16 cellular contexts compared by ENCODE assay signal in genomic region chr15:41482070-41482469, GRCh38. TPM values are rescaled to one million over a fixed set of nuclear protein-coding genes. Genes with fewer than 3 reads are reported as not detected.
DNase-seq lines count a peak whose midpoint lies in the region; ATAC-seq, FAIRE-seq and TF ChIP-seq lines count a peak whose summit lies in the region.
"Had no signal": no experiment of that assay in that cellular context is flagged by ENCODE, and none has a peak within 500 bp of the region (broad histone marks: within the 10 kb centered on the region; RNA-seq: fewer than 3 reads in every experiment).

No MANE protein-coding gene starts in this region.

- intact Hi-C loops in mucosa of descending colon (cut with DNase I, micrococcal nuclease), result no loop called here

- H3K9me2 ChIP-seq in MM.1S (replicated peaks; ENCODE audit: insufficient read depth, low read length), result no peaks in the 10 kb centered on the region

- H3K27ac Mint-ChIP-seq in mesothelial cell of epicardium, result no peak overlapping the region
- no peak overlapping the region for H3K27ac Mint-ChIP-seq in activated T-cell treated with anti-CD3 and anti-CD28 coated beads, Interleukin-2, amount 50 U/mL, for 72 hours
- H3K27ac Mint-ChIP-seq: CD4-positive, CD25-positive, alpha-beta regulatory T cell; H9 had no signal

- H3K4me1 ChIP-seq in MM.1S (ENCODE audit: low read length), result peaks cover 19% of the 10 kb centered on the region
- H3K4me1 ChIP-seq in duodenal mucosa (ENCODE audit: control insufficient read depth in 1 of 2, insufficient read depth in 2 of 2, low read length in 2 of 2), result peaks cover 23 to 26% of the 10 kb centered on the region in 2 donors
- H3K4me1 ChIP-seq in mucosa of descending colon (ENCODE audit: low read depth), result peaks cover 14% of the 10 kb centered on the region
- peaks cover 0 to 5% of the 10 kb centered on the region in 2 donors for H3K4me1 ChIP-seq in small intestine (ENCODE audit: control insufficient read depth in 2 of 2, insufficient read depth in 1 of 2, low read depth in 1 of 2, low read length in 1 of 2)

- no peaks in the 10 kb centered on the region for H3K79me2 ChIP-seq in MM.1S (ENCODE audit: low read length)

- H4K20me1 ChIP-seq in MM.1S (ENCODE audit: insufficient read depth, low read length), result no peaks in the 10 kb centered on the region; the same call in 1 of the 2 replicates

- ATAC-seq in mucosa of descending colon, result peak; percentile 70
- no peak for ATAC-seq in activated T-cell treated with anti-CD3 and anti-CD28 coated beads, Interleukin-2, amount 50 U/mL, for 72 hours (replicated peaks in 1 of 2)

- peaks cover 58% of the 10 kb centered on the region for H3K36me3 Mint-ChIP-seq in mesothelial cell of epicardium
- peaks cover 8 to 17% of the 10 kb centered on the region in 2 donors for H3K36me3 Mint-ChIP-seq in activated T-cell treated with anti-CD3 and anti-CD28 coated beads, Interleukin-2, amount 50 U/mL, for 72 hours (ENCODE audit: insufficient read depth in 2 of 2)

- no peak overlapping the region for H2AFZ ChIP-seq in MM.1S (ENCODE audit: low read length)

- H3K4me3 Mint-ChIP-seq in mesothelial cell of epicardium, result no peak overlapping the region
- no peak overlapping the region for H3K4me3 Mint-ChIP-seq in activated T-cell treated with anti-CD3 and anti-CD28 coated beads, Interleukin-2, amount 50 U/mL, for 72 hours
- H3K4me3 Mint-ChIP-seq: H9 had no signal

- no peaks in the 10 kb centered on the region for H3K27me3 ChIP-seq in MM.1S (replicated peaks; ENCODE audit: insufficient read depth, low read length)
- no peaks in the 10 kb centered on the region for H3K27me3 ChIP-seq in duodenal mucosa (ENCODE audit: control insufficient read depth in 1 of 2, insufficient read depth in 2 of 2, low read length in 2 of 2)
- no peaks in the 10 kb centered on the region for H3K27me3 ChIP-seq in small intestine (ENCODE audit: control insufficient read depth in 2 of 2, insufficient read depth in 2 of 2, low read length in 2 of 2)
- H3K27me3 ChIP-seq: BLaER1 treated with 17β-estradiol and CSF1 and Interleukin-3, amounts not matched to agents 10 nM and 100 nM had no signal

- no peaks in the 10 kb centered on the region for H3K4me1 Mint-ChIP-seq in mesothelial cell of epicardium
- H3K4me1 Mint-ChIP-seq in activated T-cell treated with anti-CD3 and anti-CD28 coated beads, Interleukin-2, amount 50 U/mL, for 72 hours (ENCODE audit: low read depth), result peaks cover 57% of the 10 kb centered on the region
- H3K4me1 Mint-ChIP-seq: H9 had no signal

- FAIRE-seq in small intestine (lab: Jason Lieb, UNC), result no peak
- FAIRE-seq: GM12892 had no signal

- H3K9ac ChIP-seq in MM.1S (ENCODE audit: low read length), result no peak overlapping the region
- peak overlapping the region; percentile 14 to 19 for H3K9ac ChIP-seq in duodenal mucosa (ENCODE audit: low read depth in 1 of 2, low read length in 2 of 2)

- H3K4me2 ChIP-seq in MM.1S (ENCODE audit: low read depth, low read length), result peak overlapping the region; percentile 34; the same call in 1 of the 2 replicates

- no peak overlapping the region for H3K4me3 ChIP-seq in MM.1S (ENCODE audit: low read length)
- no peak overlapping the region for H3K4me3 ChIP-seq in duodenal mucosa (ENCODE audit: low read depth in 1 of 2, low read length in 2 of 2)
- H3K4me3 ChIP-seq in mucosa of descending colon, result no peak overlapping the region
- no peak overlapping the region for H3K4me3 ChIP-seq in small intestine (ENCODE audit: low read depth in 1 of 2, low read length in 2 of 2)
- H3K4me3 ChIP-seq: BLaER1 treated with 17β-estradiol and CSF1 and Interleukin-3, amounts not matched to agents 10 nM and 100 nM had no signal

- 28 to 74% (median 55%) methylated on average over 6 of the region's 6 CpGs for WGBS in small intestine, 3 donors

- H3F3A ChIP-seq in MM.1S (ENCODE audit: insufficient read depth, low read length), result peaks cover 6% of the 10 kb centered on the region; the same call in 1 of the 2 replicates

- no peaks in the 10 kb centered on the region for H3K27me3 Mint-ChIP-seq in mesothelial cell of epicardium (ENCODE audit: low read depth)
- H3K27me3 Mint-ChIP-seq in activated T-cell treated with anti-CD3 and anti-CD28 coated beads, Interleukin-2, amount 50 U/mL, for 72 hours (ENCODE audit: low read depth), result no peaks in the 10 kb centered on the region
- H3K27me3 Mint-ChIP-seq: CD4-positive, CD25-positive, alpha-beta regulatory T cell had no signal

- TF ChIP-seq CTCF in MM.1S (IDR thresholded peaks at IDR 0.05; ENCODE audit: low read length) (no peak), mucosa of descending colon (IDR thresholded peaks at IDR 0.05) (no peak), mesothelial cell of epicardium (IDR thresholded peaks at IDR 0.05; ENCODE audit: unreplicated experiment) (no peak)

- no peaks in the 10 kb centered on the region for H3K36me3 ChIP-seq in MM.1S (replicated peaks; ENCODE audit: insufficient read depth, low read length)
- peaks cover 20 to 39% of the 10 kb centered on the region in 2 donors for H3K36me3 ChIP-seq in duodenal mucosa (ENCODE audit: control insufficient read depth in 1 of 2, insufficient read depth in 2 of 2, low read length in 2 of 2)
- H3K36me3 ChIP-seq in mucosa of descending colon (ENCODE audit: low read depth), result no peaks in the 10 kb centered on the region
- H3K36me3 ChIP-seq in small intestine (ENCODE audit: control insufficient read depth in 2 of 2, insufficient read depth in 2 of 2, low read length in 2 of 2), result peaks cover 9 to 18% of the 10 kb centered on the region in 2 donors

- H3K9me3 Mint-ChIP-seq in mesothelial cell of epicardium, result peaks cover 3% of the 10 kb centered on the region
- no peaks in the 10 kb centered on the region for H3K9me3 Mint-ChIP-seq in activated T-cell treated with anti-CD3 and anti-CD28 coated beads, Interleukin-2, amount 50 U/mL, for 72 hours
- H3K9me3 Mint-ChIP-seq: CD4-positive, CD25-positive, alpha-beta regulatory T cell; H9 had no signal

- no peak overlapping the region for H3K27ac ChIP-seq in MM.1S (ENCODE audit: low read length)
- H3K27ac ChIP-seq in duodenal mucosa (ENCODE audit: low read depth, low read length), result no peak overlapping the region
- H3K27ac ChIP-seq in small intestine (ENCODE audit: low read depth in 1 of 2, low read length in 1 of 2), result peak overlapping the region in 1 of 2 donors; percentile 24
- H3K27ac ChIP-seq: BLaER1 treated with 17β-estradiol and CSF1 and Interleukin-3, amounts not matched to agents 10 nM and 100 nM had no signal

- DNase-seq in MM.1S (no peak), mucosa of descending colon (peak in 1 of 3 donors; percentile 42), small intestine (peak; percentile 80), mesothelial cell of epicardium (ENCODE audit: low spot score in 2 of 2, unreplicated experiment in 2 of 2) (no peak), NCI-H1092 (lab: John Stamatoyannopoulos, UW) (no peak)
- no peak for DNase-seq in activated effector memory CD4-positive, alpha-beta T cell treated with anti-CD3 and anti-CD28 coated beads, Interleukin-2, amount 50 U/mL, for 16 hours
- no peak for DNase-seq in activated T-cell treated with anti-CD3 and anti-CD28 coated beads, Interleukin-2, amount 50 U/mL, for 72 hours
- DNase-seq: ACHN; CD4-positive, CD25-positive, alpha-beta regulatory T cell; DMS79; GOT3; H9 had no signal

- H3K9me3 ChIP-seq in MM.1S (replicated peaks; ENCODE audit: insufficient read depth, low read length) (no peaks in the 10 kb centered on the region), duodenal mucosa (ENCODE audit: control insufficient read depth in 1 of 2, low read length in 2 of 2) (no peaks in the 10 kb centered on the region), mucosa of descending colon (no peaks in the 10 kb centered on the region), small intestine (ENCODE audit: control insufficient read depth, low read depth) (no peaks in the 10 kb centered on the region)

RNA-seq across cellular contexts. Expression of gene ITPKA, which starts 11.6 kb away (rescaled TPM):
- total RNA-seq in mucosa of descending colon, result 10 to 100 TPM; 18.3 to 57.5 (median 29.5) TPM
- polyA plus RNA-seq in small intestine, result 10 to 100 TPM; 30.3 to 93.9 (median 49.4) TPM
- 0.55 to 0.80 TPM (median 0.79 TPM) in 3 replicates for total RNA-seq in mesothelial cell of epicardium
- 10 to 100 TPM; 12.9 to 14.9 TPM for total RNA-seq in activated T-cell treated with anti-CD3 and anti-CD28 coated beads, Interleukin-2, amount 50 U/mL, for 72 hours
- total RNA-seq: CD4-positive, CD25-positive, alpha-beta regulatory T cell had no signal
- polyA plus RNA-seq: CD4-positive, CD25-positive, alpha-beta regulatory T cell had no signal

RNA-seq across cellular contexts. Expression of gene LTK, which starts 31.6 kb away (rescaled TPM):
- total RNA-seq in mucosa of descending colon (10 to 100 TPM in 2 of 3 donors, 1 to 10 TPM in 1; 5.5 to 23.3 (median 13.3) TPM), mesothelial cell of epicardium (0.91 to 1.2 TPM (median 1.0 TPM) in 3 replicates)
- 10 to 100 TPM; 17.4 to 68.4 (median 48.4) TPM for polyA plus RNA-seq in small intestine
- total RNA-seq in activated T-cell treated with anti-CD3 and anti-CD28 coated beads, Interleukin-2, amount 50 U/mL, for 72 hours, result 1 to 10 TPM in 1 of 2 donors, under 1 TPM in 1; 0.72 to 1.7 TPM
- total RNA-seq: G401 had no signal
